In the genomic region with DNA sequence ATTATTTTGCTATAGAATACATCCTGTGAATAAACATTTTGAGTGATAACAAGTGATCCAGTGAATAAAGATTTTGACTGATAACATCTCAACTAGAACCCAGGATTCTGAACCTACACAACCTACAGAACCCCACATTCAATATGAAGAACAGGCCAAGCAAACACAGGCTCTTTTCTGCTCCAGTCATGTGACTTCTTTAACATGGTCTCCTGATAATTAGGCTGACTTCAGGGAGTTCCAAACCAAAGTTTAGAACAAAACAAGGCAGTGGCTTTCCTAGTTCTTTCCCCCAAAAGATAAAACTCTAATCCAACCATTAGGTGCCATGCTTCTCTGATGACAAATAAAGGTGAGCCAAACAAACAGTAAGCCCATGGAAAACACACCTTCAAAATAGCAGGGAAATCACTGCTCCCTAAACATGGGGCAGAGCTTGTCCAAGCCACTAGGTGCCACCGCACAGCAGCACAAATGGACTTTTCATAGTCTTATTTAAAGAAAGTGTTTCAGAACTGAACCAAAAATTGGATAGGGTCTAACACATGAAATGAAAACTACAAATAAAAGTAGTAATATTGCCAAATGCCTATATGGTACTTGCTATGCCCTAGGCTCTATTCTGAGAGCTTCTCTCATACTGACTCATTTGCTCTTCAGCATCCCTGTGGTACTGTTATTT, we compare ENCODE assay signal across 9 cellular contexts.
A peak's percentile ranks its signal among the peaks of the same experiment; 100 is the strongest.
DNase-seq lines count a peak whose midpoint lies in the region; ATAC-seq and TF ChIP-seq lines count a peak whose summit lies in the region.
"Had no signal": no experiment of that assay in that cellular context is flagged by ENCODE, and none has a peak within 500 bp of the region (broad histone marks: within the 10 kb centered on the region; RNA-seq: fewer than 3 reads in every experiment).

No MANE protein-coding gene starts in this region.

- H4K20me1 ChIP-seq in mammary epithelial cell (ENCODE audit: insufficient read depth, low read length) = no peaks in the 10 kb centered on the region

- TF ChIP-seq CTCF in mammary epithelial cell (conservative IDR thresholded peaks at IDR 0.05 in 1 of 2, IDR thresholded peaks at IDR 0.05 in 1 of 2; ENCODE audit: extremely low read depth in 1 of 2, insufficient read depth in 1 of 2, low read depth in 1 of 2, low read length in 2 of 2) = peak; percentile 61 to 77

- CTCF ChIA-PET in mammary epithelial cell (lab: Charles Lee; ENCODE audit: low non-redundant PET) = interaction anchor here (0.6 to 1.1 kb wide), 5 partner anchors 131 to 162 kb away, joined by 3 to 6 read pairs (median 3); no protein-coding TSS in a partner anchor
- CTCF ChIA-PET in naive thymus-derived CD4-positive, alpha-beta T cell (lab: Charles Lee) = no interaction called here

- no peak overlapping the region for H3K4me3 ChIP-seq in mammary epithelial cell (replicated peaks in 1 of 3; ENCODE audit: insufficient read depth in 1 of 3, low read depth in 2 of 3, low read length in 3 of 3)
- no peak overlapping the region for H3K4me3 ChIP-seq in naive thymus-derived CD4-positive, alpha-beta T cell (ENCODE audit: low read length)

- no TSS peak for BruUV-seq in mammary epithelial cell (replicated peaks; lab: Mats Ljungman, UMichigan)

- H3K36me3 Mint-ChIP-seq in naive thymus-derived CD4-positive, alpha-beta T cell = no peaks in the 10 kb centered on the region

- no peak overlapping the region for H3K27ac ChIP-seq in mammary epithelial cell (ENCODE audit: insufficient read depth, low read depth, low read length)
- H3K27ac ChIP-seq in naive thymus-derived CD4-positive, alpha-beta T cell (ENCODE audit: low read depth, low read length) = no peak overlapping the region

- intact Hi-C loops in mammary epithelial cell (cut with micrococcal nuclease) = loop anchor here (1.0 kb wide), 2 partner anchors 96 to 144 kb away; no protein-coding TSS in a partner anchor
- intact Hi-C loops in naive thymus-derived CD4-positive, alpha-beta T cell (cut with micrococcal nuclease) = loop anchor here in 1 of 2 donors (2.0 to 5.0 kb wide), 2 partner anchors 143 to 162 kb away; no protein-coding TSS in a partner anchor

- 50% methylated on average over 1 of the region's 1 CpG for WGBS in mammary epithelial cell (ENCODE audit: low coverage, missing lambda C conversion rate)

- no peak overlapping the region for H2AFZ ChIP-seq in mammary epithelial cell (ENCODE audit: low read depth, low read length)

- no peak overlapping the region for H3K27ac Mint-ChIP-seq in naive thymus-derived CD4-positive, alpha-beta T cell

- no peak overlapping the region for H3K4me2 ChIP-seq in mammary epithelial cell (ENCODE audit: insufficient read depth, low read depth, low read length)

- no peaks in the 10 kb centered on the region for H3K27me3 ChIP-seq in mammary epithelial cell (ENCODE audit: insufficient read depth, low read length)
- no peaks in the 10 kb centered on the region for H3K27me3 ChIP-seq in naive thymus-derived CD4-positive, alpha-beta T cell (ENCODE audit: control insufficient read depth in 2 of 2, insufficient read depth in 2 of 2, low read length in 2 of 2)

- H3K9me3 ChIP-seq in mammary epithelial cell (replicated peaks; ENCODE audit: insufficient read depth, low read length) = no peaks in the 10 kb centered on the region
- H3K9me3 ChIP-seq in naive thymus-derived CD4-positive, alpha-beta T cell (ENCODE audit: control insufficient read depth in 2 of 3, low read length in 3 of 3) = no peaks in the 10 kb centered on the region

- dilution Hi-C loops in mammary epithelial cell (cut with HindIII; ENCODE audit: low sequenced_read_pairs) = no loop called here

- in situ Hi-C loops in mammary epithelial cell (cut with MboI; ENCODE audit: low sequenced_read_pairs in 2 of 2) = loop anchor here (5.0 to 10.0 kb wide), 2 partner anchors 89 to 142 kb away; no protein-coding TSS in a partner anchor

- H3K27me3 Mint-ChIP-seq in naive thymus-derived CD4-positive, alpha-beta T cell = peaks cover 12 to 45% (median 32%) of the 10 kb centered on the region in 5 donors

- no peak overlapping the region for H3K4me3 Mint-ChIP-seq in naive thymus-derived CD4-positive, alpha-beta T cell
- H3K4me3 Mint-ChIP-seq: central memory CD8-positive, alpha-beta T cell had no signal

- H3K9ac ChIP-seq in mammary epithelial cell (ENCODE audit: insufficient read depth, low read length) = no peak overlapping the region

- POLR2A ChIA-PET in naive thymus-derived CD4-positive, alpha-beta T cell (lab: Charles Lee) = no interaction called here

- H3K36me3 ChIP-seq in mammary epithelial cell (ENCODE audit: insufficient read depth, low read length) = no peaks in the 10 kb centered on the region
- no peaks in the 10 kb centered on the region for H3K36me3 ChIP-seq in naive thymus-derived CD4-positive, alpha-beta T cell (ENCODE audit: control insufficient read depth in 2 of 3, insufficient read depth in 3 of 3, low read length in 3 of 3)

- H3K4me1 ChIP-seq in mammary epithelial cell (ENCODE audit: insufficient read depth, low read length) = no peaks in the 10 kb centered on the region
- H3K4me1 ChIP-seq in naive thymus-derived CD4-positive, alpha-beta T cell (ENCODE audit: control insufficient read depth in 2 of 2, insufficient read depth in 2 of 2, low read length in 2 of 2) = no peaks in the 10 kb centered on the region

- DNase-seq in EL (peak; percentile 40), NAMALWA (ENCODE audit: low spot score) (peak; percentile 9), mammary epithelial cell (peak; percentile 22), myocyte (ENCODE audit: low read depth) (peak; percentile 32), NCI-H187 (lab: John Stamatoyannopoulos, UW) (no peak)
- no peak for DNase-seq in naive thymus-derived CD4-positive, alpha-beta T cell
- DNase-seq in stimulated activated CD4-positive, alpha-beta T cell treated with anti-CD3 and anti-CD28 coated beads, Interleukin-2, amount 100 ng/mL, for 48 hours = no peak

- no peak for ATAC-seq in naive thymus-derived CD4-positive, alpha-beta T cell
- no peak for ATAC-seq in GM21825 (IDR thresholded peaks at IDR 0.05; ENCODE audit: unreplicated experiment)

- H3K9me3 Mint-ChIP-seq in naive thymus-derived CD4-positive, alpha-beta T cell = peaks cover 0 to 3% (median 0%) of the 10 kb centered on the region in 11 donors
- H3K9me3 Mint-ChIP-seq: central memory CD8-positive, alpha-beta T cell had no signal

- H3K79me2 ChIP-seq in mammary epithelial cell (ENCODE audit: insufficient read depth, low read length) = no peaks in the 10 kb centered on the region

- H3K4me1 Mint-ChIP-seq in naive thymus-derived CD4-positive, alpha-beta T cell = no peaks in the 10 kb centered on the region
- H3K4me1 Mint-ChIP-seq: central memory CD8-positive, alpha-beta T cell had no signal

Comparison
In these comparisons a context has a peak if more than half of its experiments do, and no peak if none do; other contexts are left out.
1. DNase-seq: peak in EL (single experiment), NAMALWA (single experiment), mammary epithelial cell (single experiment) and myocyte (single experiment); none in naive thymus-derived CD4-positive, alpha-beta T cell (0 of 9), NCI-H187 (0 of 2) and stimulated activated CD4-positive, alpha-beta T cell treated with anti-CD3 and anti-CD28 coated beads, Interleukin-2, amount 100 ng/mL, for 48 hours (0 of 2).